In the genomic region with DNA sequence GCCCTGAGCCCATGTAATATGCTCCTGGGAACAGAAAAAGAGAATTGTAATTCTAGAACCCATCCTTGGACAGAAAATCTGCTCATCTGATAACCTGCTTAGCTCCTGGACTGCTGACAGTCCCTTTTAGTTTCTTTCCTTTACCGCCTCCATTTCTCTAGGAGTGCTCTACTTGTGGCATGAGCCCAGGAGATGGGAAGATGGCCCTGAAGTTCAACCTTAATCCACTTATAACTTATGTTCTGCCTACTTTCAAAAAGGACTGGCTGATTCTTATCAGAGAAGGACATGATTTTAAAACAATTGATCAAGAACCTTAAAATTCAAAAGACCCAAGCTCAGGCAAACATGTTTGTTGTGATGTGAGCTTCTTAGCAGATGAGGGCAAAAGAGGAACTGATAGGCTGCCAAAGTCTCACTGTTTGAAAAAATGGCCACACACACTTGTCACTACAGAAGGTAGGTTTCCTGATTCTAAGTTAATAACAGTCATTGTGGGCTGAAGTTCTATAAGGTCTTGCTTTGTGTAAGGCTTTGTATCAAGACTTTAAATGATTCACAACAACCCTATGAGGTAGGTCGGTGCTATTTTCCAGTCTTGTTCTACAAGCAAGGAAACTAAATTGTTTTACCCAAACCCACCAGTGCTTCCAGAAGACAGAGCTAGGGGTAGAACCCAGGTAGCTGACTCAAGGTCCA, we compare ENCODE assay signal across 10 cellular contexts.
DNase-seq lines count a peak whose midpoint lies in the region; ATAC-seq and TF ChIP-seq lines count a peak whose summit lies in the region.
"Had no signal": no experiment of that assay in that cellular context is flagged by ENCODE, and none has a peak within 500 bp of the region (broad histone marks: within the 10 kb centered on the region; RNA-seq: fewer than 3 reads in every experiment).

No MANE protein-coding gene starts in this region.

- H3K4me3 ChIP-seq in WERI-Rb-1 (ENCODE audit: low read depth, low read length), result no peak overlapping the region
- H3K4me3 ChIP-seq: ascending aorta had no signal

- TF ChIP-seq CTCF in GM13977 (IDR thresholded peaks at IDR 0.05; ENCODE audit: extremely low read depth, insufficient read depth, missing control alignments), result no peak
- no peak for TF ChIP-seq CTCF in foreskin keratinocyte (conservative IDR thresholded peaks at IDR 0.05)
- TF ChIP-seq CTCF in WERI-Rb-1 (IDR thresholded peaks at IDR 0.05; ENCODE audit: low read depth, low read length), result no peak

- H3K4me1 ChIP-seq in foreskin keratinocyte, result peaks cover 9% of the 10 kb centered on the region
- H3K4me1 ChIP-seq: ascending aorta had no signal

- peak; percentile 45 for ATAC-seq in GM21390 (IDR thresholded peaks at IDR 0.05; ENCODE audit: unreplicated experiment)
- peak; percentile 57 for ATAC-seq in HG03460 (IDR thresholded peaks at IDR 0.05; ENCODE audit: unreplicated experiment)
- no peak for ATAC-seq in foreskin keratinocyte

- H3K27ac ChIP-seq in foreskin keratinocyte (peak overlapping the region; percentile 56), WERI-Rb-1 (no peak overlapping the region)
- H3K27ac ChIP-seq: ascending aorta had no signal

- in situ Hi-C loops in GM13977 (cut with MboI; ENCODE audit: low pct_unique_long_range_greater_than_20kb, low sequenced_read_pairs, unreplicated experiment), result no loop called here

- DNase-seq in GM13977 (ENCODE audit: low spot score) (peak; percentile 37), foreskin keratinocyte (no peak), NCI-H1105 (lab: John Stamatoyannopoulos, UW) (no peak), WERI-Rb-1 (no peak), iPS-NIHi11 (ENCODE audit: low spot score) (no peak)
- DNase-seq in stimulated activated CD8-positive, alpha-beta memory T cell treated with anti-CD3 and anti-CD28 coated beads, Interleukin-4, amount 100 ng/mL, for 48 hours, result no peak
- DNase-seq: NCI-H226 had no signal

- no peaks in the 10 kb centered on the region for H3K36me3 ChIP-seq in WERI-Rb-1
- H3K36me3 ChIP-seq: ascending aorta had no signal

- H3K9me3 ChIP-seq in WERI-Rb-1 (ENCODE audit: severe bottlenecking), result no peaks in the 10 kb centered on the region
- H3K9me3 ChIP-seq: ascending aorta had no signal

- H3K27me3 ChIP-seq in foreskin keratinocyte (no peaks in the 10 kb centered on the region), WERI-Rb-1 (ENCODE audit: insufficient read depth, low read depth, severe bottlenecking) (no peaks in the 10 kb centered on the region)
- H3K27me3 ChIP-seq: ascending aorta had no signal
